In genomic region chr3:197516517-197516889, GRCh38 we compare ENCODE assay signal across 8 cellular contexts. TPM values are rescaled to one million over a fixed set of nuclear protein-coding genes. Genes with fewer than 3 reads are reported as not detected.
DNase-seq lines count a peak whose midpoint lies in the region; ATAC-seq and TF ChIP-seq lines count a peak whose summit lies in the region.

No MANE protein-coding gene starts in this region.

- no peak for TF ChIP-seq EP300 in stomach (IDR thresholded peaks at IDR 0.05)

- TF ChIP-seq POLR2A in stomach (IDR thresholded peaks at IDR 0.05) = no peak

- H3K4me3 ChIP-seq in stomach = no peak overlapping the region

- peak; percentile 60 for ATAC-seq in activated CD8-positive, alpha-beta T cell treated with anti-CD3 and anti-CD28 coated beads for 36 hours
- ATAC-seq in GM21825 (IDR thresholded peaks at IDR 0.05; ENCODE audit: unreplicated experiment) (no peak), left lobe of liver (no peak)

- CTCF ChIA-PET in activated CD8-positive, alpha-beta T cell treated with anti-CD3 and anti-CD28 coated beads for 36 hours (lab: Charles Lee) = interaction anchor here (1.1 kb wide), 1 partner anchor 260 kb away, joined by 5 read pairs; no protein-coding TSS in a partner anchor

- intact Hi-C loops in activated CD8-positive, alpha-beta T cell treated with anti-CD3 and anti-CD28 coated beads for 36 hours (cut with micrococcal nuclease) = no loop called here
- intact Hi-C loops in stomach (cut with DNase I; ENCODE audit: low total_unique reads) = no loop called here

- no peaks in the 10 kb centered on the region for H3K27me3 ChIP-seq in stomach

- DNase-seq in activated CD8-positive, alpha-beta memory T cell treated with anti-CD3 and anti-CD28 coated beads, Interleukin-2, amount 50 U/mL, for 4 hours = peak; percentile 53
- no peak for DNase-seq in activated CD8-positive, alpha-beta memory T cell treated with anti-CD3 and anti-CD28 coated beads for 24 hours
- DNase-seq in activated CD8-positive, alpha-beta T cell treated with anti-CD3 and anti-CD28 coated beads for 36 hours = peak; percentile 72
- DNase-seq in islet precursor cell (peak; percentile 95), stomach (peak; percentile 43), pons (ENCODE audit: low spot score) (no peak), left lobe of liver (ENCODE audit: low spot score) (no peak)

- peak overlapping the region; percentile 97 for H3K27ac Mint-ChIP-seq in activated CD8-positive, alpha-beta T cell treated with anti-CD3 and anti-CD28 coated beads for 36 hours

- peaks cover 6% of the 10 kb centered on the region for H3K9me3 Mint-ChIP-seq in activated CD8-positive, alpha-beta T cell treated with anti-CD3 and anti-CD28 coated beads for 36 hours

- TF ChIP-seq CTCF in activated CD8-positive, alpha-beta T cell treated with anti-CD3 and anti-CD28 coated beads for 36 hours (IDR thresholded peaks at IDR 0.05) = no peak
- TF ChIP-seq CTCF in stomach (IDR thresholded peaks at IDR 0.05) = no peak

- H3K27me3 Mint-ChIP-seq in activated CD8-positive, alpha-beta T cell treated with anti-CD3 and anti-CD28 coated beads for 36 hours = no peaks in the 10 kb centered on the region

- no peak overlapping the region for H3K4me3 Mint-ChIP-seq in activated CD8-positive, alpha-beta T cell treated with anti-CD3 and anti-CD28 coated beads for 36 hours

- no peaks in the 10 kb centered on the region for H3K9me3 ChIP-seq in stomach

- H3K36me3 ChIP-seq in stomach = peaks cover 0 to 39% (median 15%) of the 10 kb centered on the region in 4 donors

- POLR2A ChIA-PET in activated CD8-positive, alpha-beta T cell treated with anti-CD3 and anti-CD28 coated beads for 36 hours (lab: Charles Lee) = no interaction called here

- no peak overlapping the region for H3K27ac ChIP-seq in stomach

- H3K4me1 Mint-ChIP-seq in activated CD8-positive, alpha-beta T cell treated with anti-CD3 and anti-CD28 coated beads for 36 hours (ENCODE audit: low read depth) = peaks cover 17% of the 10 kb centered on the region

- 72 to 81% (median 81%) methylated on average over 6 of the region's 6 CpGs for WGBS in stomach, 5 donors

- peaks cover 10 to 47% (median 14%) of the 10 kb centered on the region in 4 donors for H3K4me1 ChIP-seq in stomach

- peaks cover 68% of the 10 kb centered on the region for H3K36me3 Mint-ChIP-seq in activated CD8-positive, alpha-beta T cell treated with anti-CD3 and anti-CD28 coated beads for 36 hours (ENCODE audit: low read depth)

RNA-seq across cellular contexts. Expression of gene BDH1, which starts 39.3 kb away (rescaled TPM):
- 100 to 1,000 TPM; 118 to 126 TPM for total RNA-seq in activated CD8-positive, alpha-beta T cell treated with anti-CD3 and anti-CD28 coated beads for 36 hours
- 100 to 1,000 TPM in 1 of 5 donors, 10 to 100 TPM in 3, 1 to 10 TPM in 1; 3.5 to 128 (median 20.5) TPM for total RNA-seq in stomach
- polyA plus RNA-seq in stomach = 10 to 100 TPM; 10.6 to 37.5 (median 20.6) TPM
- total RNA-seq in left lobe of liver = 279 TPM

Comparison
In these comparisons a context has a peak if more than half of its experiments do, and no peak if none do; other contexts are left out.
1. DNase-seq: peak in activated CD8-positive, alpha-beta memory T cell treated with anti-CD3 and anti-CD28 coated beads, Interleukin-2, amount 50 U/mL, for 4 hours (single experiment), activated CD8-positive, alpha-beta T cell treated with anti-CD3 and anti-CD28 coated beads for 36 hours (single experiment), islet precursor cell (single experiment) and stomach (single experiment); none in activated CD8-positive, alpha-beta memory T cell treated with anti-CD3 and anti-CD28 coated beads for 24 hours (single experiment), pons (single experiment) and left lobe of liver (single experiment).